Comparison of ENCODE assay signal across 20 cellular contexts in genomic region chr9:84894859-84895258, GRCh38.
"Had no signal": no experiment of that assay in that cellular context is flagged by ENCODE, and none has a peak within 500 bp of the region (broad histone marks: within the 10 kb centered on the region; RNA-seq: fewer than 3 reads in every experiment).

No MANE protein-coding gene starts in this region.

- H3K27ac Mint-ChIP-seq: activated naive CD4-positive, alpha-beta T cell treated with anti-CD3 and anti-CD28 coated beads, Interleukin-2, amount 10 ng/mL, durations not matched to agents 7 days and 5 days; activated naive CD8-positive, alpha-beta T cell treated with anti-CD3 and anti-CD28 coated beads, Interleukin-2, amount 10 ng/mL, durations not matched to agents 7 days and 5 days; naive thymus-derived CD4-positive, alpha-beta T cell; stimulated activated naive B cell treated with anti-CD40 and anti-IgM and Interleukin-4, amounts not matched to agents 10 μg/mL and 1 μg/mL and 100 μg/mL, for 72 hours had no signal

- H3K9me3 Mint-ChIP-seq: activated naive CD4-positive, alpha-beta T cell treated with anti-CD3 and anti-CD28 coated beads, Interleukin-2, amount 10 ng/mL, durations not matched to agents 7 days and 5 days; activated naive CD8-positive, alpha-beta T cell treated with anti-CD3 and anti-CD28 coated beads, Interleukin-2, amount 10 ng/mL, durations not matched to agents 7 days and 5 days; stimulated activated naive B cell treated with anti-CD40 and anti-IgM and Interleukin-4, amounts not matched to agents 10 μg/mL and 1 μg/mL and 100 μg/mL, for 72 hours had no signal

- H3K27me3 Mint-ChIP-seq: activated naive CD4-positive, alpha-beta T cell treated with anti-CD3 and anti-CD28 coated beads, Interleukin-2, amount 10 ng/mL, durations not matched to agents 7 days and 5 days; activated naive CD8-positive, alpha-beta T cell treated with anti-CD3 and anti-CD28 coated beads, Interleukin-2, amount 10 ng/mL, durations not matched to agents 7 days and 5 days; stimulated activated naive B cell treated with anti-CD40 and anti-IgM and Interleukin-4, amounts not matched to agents 10 μg/mL and 1 μg/mL and 100 μg/mL, for 72 hours had no signal

- FAIRE-seq: astrocyte, frontal cortex had no signal

- H3K9me3 ChIP-seq: right atrium auricular region, suprapubic skin, tibial artery had no signal

- H3K36me3 ChIP-seq: right atrium auricular region, suprapubic skin, tibial artery had no signal

- H3K36me3 Mint-ChIP-seq: activated naive CD4-positive, alpha-beta T cell treated with anti-CD3 and anti-CD28 coated beads, Interleukin-2, amount 10 ng/mL, durations not matched to agents 7 days and 5 days; activated naive CD8-positive, alpha-beta T cell treated with anti-CD3 and anti-CD28 coated beads, Interleukin-2, amount 10 ng/mL, durations not matched to agents 7 days and 5 days; naive thymus-derived CD4-positive, alpha-beta T cell; stimulated activated naive B cell treated with anti-CD40 and anti-IgM and Interleukin-4, amounts not matched to agents 10 μg/mL and 1 μg/mL and 100 μg/mL, for 72 hours had no signal

- ATAC-seq: left ventricle myocardium superior; naive thymus-derived CD4-positive, alpha-beta T cell; stimulated activated naive B cell treated with anti-CD40 and anti-IgM and Interleukin-4, amounts not matched to agents 10 μg/mL and 1 μg/mL and 100 μg/mL, for 72 hours had no signal

- H3K4me3 ChIP-seq: right atrium auricular region, smooth muscle cell, suprapubic skin, tibial artery had no signal

- H3K4me1 Mint-ChIP-seq: activated naive CD4-positive, alpha-beta T cell treated with anti-CD3 and anti-CD28 coated beads, Interleukin-2, amount 10 ng/mL, durations not matched to agents 7 days and 5 days; activated naive CD8-positive, alpha-beta T cell treated with anti-CD3 and anti-CD28 coated beads, Interleukin-2, amount 10 ng/mL, durations not matched to agents 7 days and 5 days; naive thymus-derived CD4-positive, alpha-beta T cell; stimulated activated naive B cell treated with anti-CD40 and anti-IgM and Interleukin-4, amounts not matched to agents 10 μg/mL and 1 μg/mL and 100 μg/mL, for 72 hours had no signal

- H3K4me1 ChIP-seq: right atrium auricular region, suprapubic skin had no signal

- H3K27ac ChIP-seq: right atrium auricular region, suprapubic skin, tibial artery, VCaP had no signal

- H3K4me3 Mint-ChIP-seq: activated naive CD4-positive, alpha-beta T cell treated with anti-CD3 and anti-CD28 coated beads, Interleukin-2, amount 10 ng/mL, durations not matched to agents 7 days and 5 days; activated naive CD8-positive, alpha-beta T cell treated with anti-CD3 and anti-CD28 coated beads, Interleukin-2, amount 10 ng/mL, durations not matched to agents 7 days and 5 days; naive thymus-derived CD4-positive, alpha-beta T cell; stimulated activated naive B cell treated with anti-CD40 and anti-IgM and Interleukin-4, amounts not matched to agents 10 μg/mL and 1 μg/mL and 100 μg/mL, for 72 hours had no signal

- H3K27me3 ChIP-seq: right atrium auricular region, suprapubic skin, tibial artery had no signal

- DNase-seq: activated CD4-positive, alpha-beta T cell treated with anti-CD3 and anti-CD28 coated beads for 4 hours; activated CD4-positive, alpha-beta T cell treated with anti-CD3 and anti-CD28 coated beads, Interleukin-2, amount 50 U/mL, for 4 hours; activated CD8-positive, alpha-beta memory T cell treated with anti-CD3 and anti-CD28 coated beads for 24 hours; activated effector memory CD4-positive, alpha-beta T cell treated with Interleukin-2 at 50 U/mL for 16 hours; activated naive CD4-positive, alpha-beta T cell treated with anti-CD3 and anti-CD28 coated beads, Interleukin-2, amount 10 ng/mL, durations not matched to agents 7 days and 5 days; activated naive CD8-positive, alpha-beta T cell treated with anti-CD3 and anti-CD28 coated beads, Interleukin-2, amount 10 ng/mL, durations not matched to agents 7 days and 5 days; caudate nucleus; islet precursor cell; left ventricle myocardium superior; naive thymus-derived CD4-positive, alpha-beta T cell; stimulated activated CD4-positive, alpha-beta T cell treated with anti-CD3 and anti-CD28 coated beads, Interleukin-1b, Interleukin-23, amount 100 ng/mL, for 48 hours; stimulated activated naive B cell treated with anti-CD40 and anti-IgM and Interleukin-4, amounts not matched to agents 10 μg/mL and 1 μg/mL and 100 μg/mL, for 72 hours; T-helper 1 cell; tibial artery had no signal

- H3K4me2 ChIP-seq: smooth muscle cell had no signal
